In genomic region chr6:79005497-79005896, GRCh38 we compare ENCODE assay signal across 23 cellular contexts.
DNase-seq lines count a peak whose midpoint lies in the region; FAIRE-seq and TF ChIP-seq lines count a peak whose summit lies in the region.
"Had no signal": no experiment of that assay in that cellular context is flagged by ENCODE, and none has a peak within 500 bp of the region (broad histone marks: within the 10 kb centered on the region; RNA-seq: fewer than 3 reads in every experiment).

No MANE protein-coding gene starts in this region.

- H3K36me3 ChIP-seq in mammary epithelial cell (ENCODE audit: insufficient read depth, low read length), result peaks cover 18% of the 10 kb centered on the region
- H3K36me3 ChIP-seq in fibroblast of lung (ENCODE audit: control insufficient read depth, insufficient read depth, low read length), result no peaks in the 10 kb centered on the region
- H3K36me3 ChIP-seq in A673 (ENCODE audit: insufficient read depth, low read length, poor library complexity, severe bottlenecking), result peaks cover 41% of the 10 kb centered on the region

- H3K27me3 ChIP-seq in mammary epithelial cell (ENCODE audit: insufficient read depth, low read length), result no peaks in the 10 kb centered on the region
- H3K27me3 ChIP-seq in fibroblast of lung (ENCODE audit: control insufficient read depth, insufficient read depth, low read length), result no peaks in the 10 kb centered on the region
- H3K27me3 ChIP-seq in A673 (replicated peaks; ENCODE audit: insufficient read depth, low read depth, low read length, poor library complexity), result no peaks in the 10 kb centered on the region
- H3K27me3 ChIP-seq: MG63, Peyer's patch, SJSA1 had no signal

- TF ChIP-seq CTCF in MCF 10A (IDR thresholded peaks at IDR 0.05; ENCODE audit: unreplicated experiment), result no peak
- no peak for TF ChIP-seq CTCF in mammary epithelial cell (conservative IDR thresholded peaks at IDR 0.05 in 1 of 2, IDR thresholded peaks at IDR 0.05 in 1 of 2; ENCODE audit: extremely low read depth in 1 of 2, insufficient read depth in 1 of 2, low read depth in 1 of 2, low read length in 2 of 2)
- TF ChIP-seq CTCF in astrocyte of the spinal cord (IDR thresholded peaks at IDR 0.05; ENCODE audit: low read depth, low read length), result no peak
- no peak for TF ChIP-seq CTCF in fibroblast of lung (conservative IDR thresholded peaks at IDR 0.05 in 1 of 2, IDR thresholded peaks at IDR 0.05 in 1 of 2; ENCODE audit: low read depth in 1 of 2, low read length in 2 of 2)
- TF ChIP-seq CTCF in A673 (conservative IDR thresholded peaks at IDR 0.05; ENCODE audit: low read depth, low read length), result no peak

- H3K9me3 ChIP-seq in mammary epithelial cell (replicated peaks; ENCODE audit: insufficient read depth, low read length) (no peaks in the 10 kb centered on the region), fibroblast of lung (ENCODE audit: control insufficient read depth, insufficient read depth, low read depth, low read length) (no peaks in the 10 kb centered on the region), A673 (ENCODE audit: low read depth, low read length, poor library complexity, severe bottlenecking) (no peaks in the 10 kb centered on the region)
- H3K9me3 ChIP-seq: MG63, Peyer's patch, SJSA1 had no signal

- H3K27ac ChIP-seq in mammary epithelial cell (ENCODE audit: insufficient read depth, low read depth, low read length) (no peak overlapping the region), fibroblast of lung (ENCODE audit: insufficient read depth, low read length) (no peak overlapping the region), A673 (ENCODE audit: low read depth, low read length, poor library complexity, severe bottlenecking) (no peak overlapping the region)
- H3K27ac ChIP-seq: Peyer's patch, SJSA1 had no signal

- intact Hi-C loops in MCF 10A (cut with micrococcal nuclease) (no loop called here), mammary epithelial cell (cut with micrococcal nuclease) (no loop called here), A673 (cut with micrococcal nuclease; ENCODE audit: unreplicated experiment) (no loop called here)

- H3K4me3 ChIP-seq in mammary epithelial cell (replicated peaks in 1 of 3; ENCODE audit: insufficient read depth in 1 of 3, low read depth in 2 of 3, low read length in 3 of 3) (no peak overlapping the region), astrocyte of the spinal cord (ENCODE audit: low read depth, low read length) (no peak overlapping the region), fibroblast of lung (replicated peaks in 1 of 4; ENCODE audit: control extremely low read depth in 1 of 4, insufficient read depth in 1 of 4, low read depth in 3 of 4, low read length in 4 of 4) (no peak overlapping the region), A673 (ENCODE audit: low read depth, low read length, poor library complexity, severe bottlenecking) (no peak overlapping the region)
- H3K4me3 ChIP-seq: MG63, Peyer's patch, SJSA1 had no signal

- POLR2A ChIA-PET in MCF 10A (lab: Yijun Ruan, JAX), result interaction anchor here (0.6 kb wide), 1 partner anchor 234 kb away, joined by 3 read pairs; no protein-coding TSS in a partner anchor
- POLR2A ChIA-PET in A673 (lab: Charles Lee; ENCODE audit: low non-redundant PET), result no interaction called here

- CTCF ChIA-PET in MCF 10A (lab: Yijun Ruan, JAX), result no interaction called here
- CTCF ChIA-PET in mammary epithelial cell (lab: Charles Lee; ENCODE audit: low non-redundant PET), result no interaction called here
- CTCF ChIA-PET in A673 (lab: Charles Lee), result no interaction called here

- BruUV-seq in MCF 10A (replicated peaks; lab: Mats Ljungman, UMichigan) (no TSS peak), mammary epithelial cell (replicated peaks; lab: Mats Ljungman, UMichigan) (no TSS peak), A673 (replicated peaks; lab: Mats Ljungman, UMichigan) (no TSS peak)

- H3K36me3 Mint-ChIP-seq in MCF 10A (ENCODE audit: insufficient read depth, unreplicated experiment), result peaks cover 70% of the 10 kb centered on the region

- no peak for DNase-seq in MCF 10A (ENCODE audit: unreplicated experiment)
- DNase-seq in mammary epithelial cell, result no peak
- DNase-seq in astrocyte of the spinal cord (ENCODE audit: low read depth, low spot score), result peak; percentile 7
- DNase-seq in fibroblast of lung (ENCODE audit: low read depth in 2 of 2), result peak; percentile 1 to 10
- no peak for DNase-seq in RCC 7860 (ENCODE audit: low spot score)
- no peak for DNase-seq in A673 (ENCODE audit: low spot score)
- DNase-seq in activated CD4-positive, alpha-beta T cell treated with anti-CD3 and anti-CD28 coated beads, Interleukin-2, amount 50 U/mL, for 48 hours, result no peak
- DNase-seq: 8988T, DMS53, GDM1, Kasumi-1, MG63, NCI-H1417, NCI-H1694 treated with DMSO at 0.1 percent for 48 hours, NCI-H2081 treated with DMSO at 0.1 percent for 48 hours, NCI-H2171 treated with DMSO at 0.1 percent for 48 hours, NCI-H526, Peyer's patch had no signal

- H3K4me1 ChIP-seq in mammary epithelial cell (ENCODE audit: insufficient read depth, low read length) (no peaks in the 10 kb centered on the region), fibroblast of lung (ENCODE audit: control insufficient read depth, extremely low read depth, insufficient read depth, low read length) (no peaks in the 10 kb centered on the region), A673 (ENCODE audit: insufficient read depth, low read length, poor library complexity, severe bottlenecking) (peaks cover 11% of the 10 kb centered on the region)
- H3K4me1 ChIP-seq: Peyer's patch, SJSA1 had no signal

- no peak overlapping the region for H3K9ac ChIP-seq in mammary epithelial cell (ENCODE audit: insufficient read depth, low read length)
- no peak overlapping the region for H3K9ac ChIP-seq in fibroblast of lung (ENCODE audit: insufficient read depth, low read length)

- no peaks in the 10 kb centered on the region for H3K79me2 ChIP-seq in mammary epithelial cell (ENCODE audit: insufficient read depth, low read length)
- no peaks in the 10 kb centered on the region for H3K79me2 ChIP-seq in fibroblast of lung (ENCODE audit: control insufficient read depth, insufficient read depth, low read length)

- peak overlapping the region; percentile 9 for H3K27ac Mint-ChIP-seq in MCF 10A (ENCODE audit: low read depth, unreplicated experiment)
- H3K27ac Mint-ChIP-seq: B cell had no signal

- H3K27me3 Mint-ChIP-seq in MCF 10A (ENCODE audit: insufficient read depth, unreplicated experiment), result no peaks in the 10 kb centered on the region
- H3K27me3 Mint-ChIP-seq: B cell had no signal

- no peak overlapping the region for H3K4me3 Mint-ChIP-seq in MCF 10A (ENCODE audit: unreplicated experiment)
- H3K4me3 Mint-ChIP-seq: B cell, CD14-positive monocyte had no signal

- no peaks in the 10 kb centered on the region for H4K20me1 ChIP-seq in mammary epithelial cell (ENCODE audit: insufficient read depth, low read length)
- no peaks in the 10 kb centered on the region for H4K20me1 ChIP-seq in fibroblast of lung (ENCODE audit: control insufficient read depth, extremely low read depth, insufficient read depth, low read length)

- H3K4me2 ChIP-seq in mammary epithelial cell (ENCODE audit: insufficient read depth, low read depth, low read length) (no peak overlapping the region), fibroblast of lung (ENCODE audit: extremely low read depth, insufficient read depth, low read length) (peak overlapping the region; percentile 62)

- in situ Hi-C loops in mammary epithelial cell (cut with MboI; ENCODE audit: low sequenced_read_pairs in 2 of 2), result no loop called here
- in situ Hi-C loops in astrocyte of the spinal cord (cut with HindIII; ENCODE audit: low sequenced_read_pairs), result no loop called here

- dilution Hi-C loops in mammary epithelial cell (cut with HindIII; ENCODE audit: low sequenced_read_pairs), result no loop called here

- 100% methylated on average over 1 of the region's 1 CpG for WGBS in mammary epithelial cell (ENCODE audit: low coverage, missing lambda C conversion rate)

- no peak overlapping the region for H2AFZ ChIP-seq in mammary epithelial cell (ENCODE audit: low read depth, low read length)
- H2AFZ ChIP-seq in fibroblast of lung (ENCODE audit: low read length), result no peak overlapping the region

- H3K9me3 Mint-ChIP-seq in MCF 10A (ENCODE audit: unreplicated experiment), result no peaks in the 10 kb centered on the region
- H3K9me3 Mint-ChIP-seq: CD14-positive monocyte had no signal

- H3K4me1 Mint-ChIP-seq in MCF 10A (ENCODE audit: insufficient read depth, unreplicated experiment), result no peaks in the 10 kb centered on the region
- H3K4me1 Mint-ChIP-seq: B cell, CD14-positive monocyte had no signal

- FAIRE-seq in RCC 7860 (lab: Jason Lieb, UNC), result no peak
- FAIRE-seq: D721Med, GM18507 had no signal

Comparison
In these comparisons a context has a peak if more than half of its experiments do, and no peak if none do; other contexts are left out.
1. DNase-seq: peak in astrocyte of the spinal cord (single experiment) and fibroblast of lung (2 of 2); none in MCF 10A (single experiment), mammary epithelial cell (single experiment), RCC 7860 (single experiment), A673 (single experiment) and activated CD4-positive, alpha-beta T cell treated with anti-CD3 and anti-CD28 coated beads, Interleukin-2, amount 50 U/mL, for 48 hours (0 of 2).